ENCODE assay signal across 8 cellular contexts in genomic region chr3:161508852-161509477, GRCh38. TPM values are rescaled to one million over a fixed set of nuclear protein-coding genes. Genes with fewer than 3 reads are reported as not detected.
A peak's percentile ranks its signal among the peaks of the same experiment; 100 is the strongest.
DNase-seq lines count a peak whose midpoint lies in the region; ATAC-seq and TF ChIP-seq lines count a peak whose summit lies in the region.

No MANE protein-coding gene starts in this region.

- intact Hi-C loops in body of pancreas (cut with DNase I), result no loop called here
- intact Hi-C loops in left lung (cut with DNase I), result no loop called here
- intact Hi-C loops in testis (cut with DNase I; ENCODE audit: low total_unique reads), result no loop called here

- H3K4me1 ChIP-seq in body of pancreas, result no peaks in the 10 kb centered on the region
- H3K4me1 ChIP-seq in left lung, result no peaks in the 10 kb centered on the region
- no peaks in the 10 kb centered on the region for H3K4me1 ChIP-seq in testis

- H3K27me3 ChIP-seq in body of pancreas, result no peaks in the 10 kb centered on the region
- no peaks in the 10 kb centered on the region for H3K27me3 ChIP-seq in left lung
- H3K27me3 ChIP-seq in testis, result no peaks in the 10 kb centered on the region

- H3K9me3 ChIP-seq in body of pancreas (no peaks in the 10 kb centered on the region), left lung (no peaks in the 10 kb centered on the region), testis (no peaks in the 10 kb centered on the region)

- TF ChIP-seq EP300 in Ishikawa (IDR thresholded peaks at IDR 0.05; ENCODE audit: borderline replicate concordance), result no peak

- peak; percentile 40 for TF ChIP-seq RAD21 in Ishikawa (IDR thresholded peaks at IDR 0.05; ENCODE audit: low read depth)

- peak; percentile 79 for ATAC-seq in GM21576 (IDR thresholded peaks at IDR 0.05; ENCODE audit: unreplicated experiment)
- no peak for ATAC-seq in body of pancreas
- ATAC-seq in left lung, result no peak
- no peak for ATAC-seq in GM18519 (IDR thresholded peaks at IDR 0.05; ENCODE audit: low FRiP score, unreplicated experiment)

- TF ChIP-seq CTCF in GM10248 (IDR thresholded peaks at IDR 0.05; ENCODE audit: control extremely low read depth, extremely low read depth, low read depth, missing control alignments) (peak; percentile 8), body of pancreas (IDR thresholded peaks at IDR 0.05) (peak in 4 of 7 experiments; percentile 6 to 27 (median 12)), left lung (IDR thresholded peaks at IDR 0.05) (peak in 1 of 2 donors; percentile 35), testis (IDR thresholded peaks at IDR 0.05) (peak in 1 of 3 experiments; percentile 27)

- CTCF ChIA-PET in GM10248 (lab: Yijun Ruan, JAX), result interaction anchor here (0.7 to 2.1 kb wide), 6 partner anchors 8 to 25 kb away, joined by 3 to 6 read pairs (median 4); no protein-coding TSS in a partner anchor

- POLR2A ChIA-PET in GM10248 (lab: Yijun Ruan, JAX), result no interaction called here

- DNase-seq in GM10248 (ENCODE audit: extremely low spot score) (peak; percentile 15), body of pancreas (no peak), left lung (no peak), testis (no peak), OCI-M2 (lab: John Stamatoyannopoulos, UW; ENCODE audit: unreplicated experiment) (no peak)

- no peak for TF ChIP-seq POLR2A in body of pancreas (IDR thresholded peaks at IDR 0.05)
- no peak for TF ChIP-seq POLR2A in testis (IDR thresholded peaks at IDR 0.05)

- WGBS in body of pancreas, 2 donors, result 42 to 49% methylated on average over 2 of the region's 2 CpGs
- WGBS in testis, 2 donors, result 86% methylated on average over 2 of the region's 2 CpGs

- H3K27ac ChIP-seq in body of pancreas (no peak overlapping the region), left lung (no peak overlapping the region), testis (no peak overlapping the region)

- no peaks in the 10 kb centered on the region for H3K36me3 ChIP-seq in body of pancreas (replicated peaks in 1 of 2; ENCODE audit: insufficient read depth in 1 of 2, low read depth in 2 of 2)
- H3K36me3 ChIP-seq in left lung, result no peaks in the 10 kb centered on the region
- H3K36me3 ChIP-seq in testis (ENCODE audit: low read depth, missing control alignments), result no peaks in the 10 kb centered on the region

- H3K4me3 ChIP-seq in body of pancreas (no peak overlapping the region), left lung (no peak overlapping the region), testis (no peak overlapping the region)

TF ChIP-seq in Ishikawa, 13 proteins besides CTCF, POLR2A, EP300 and RAD21:
- no peak for TF ChIP-seq NFIC (IDR thresholded peaks at IDR 0.05)
- TF ChIP-seq TAF1 (IDR thresholded peaks at IDR 0.05; ENCODE audit: low read depth), result no peak
- TF ChIP-seq USF1 (IDR thresholded peaks at IDR 0.05), result no peak
- TF ChIP-seq YY1 (IDR thresholded peaks at IDR 0.05; ENCODE audit: low read depth), result no peak
- TF ChIP-seq MAX (IDR thresholded peaks at IDR 0.05), result no peak
- no peak for TF ChIP-seq TCF12 (IDR thresholded peaks at IDR 0.05; ENCODE audit: low read depth)
- TF ChIP-seq EGR1 (IDR thresholded peaks at IDR 0.05), result no peak
- TF ChIP-seq TEAD4 (IDR thresholded peaks at IDR 0.05), result no peak
- TF ChIP-seq CEBPB (IDR thresholded peaks at IDR 0.05), result no peak
- TF ChIP-seq CREB1 (IDR thresholded peaks at IDR 0.05; ENCODE audit: low read depth), result no peak
- TF ChIP-seq FOXM1 (IDR thresholded peaks at IDR 0.05; ENCODE audit: borderline replicate concordance, low read depth), result no peak

RNA-seq across cellular contexts. Expression of gene OTOL1, which starts 12.4 kb away (rescaled TPM):
- total RNA-seq in body of pancreas (not detected), left lung (not detected), testis (not detected)
- polyA plus RNA-seq in testis (ENCODE audit: insufficient read depth, low read depth, low replicate concordance), result not detected
